In genomic region chr19:35977446-35978222, GRCh38 we compare ENCODE assay signal across 10 cellular contexts. TPM values are rescaled to one million over a fixed set of nuclear protein-coding genes. Genes with fewer than 3 reads are reported as not detected.
A peak's percentile ranks its signal among the peaks of the same experiment; 100 is the strongest.
DNase-seq lines count a peak whose midpoint lies in the region; ATAC-seq and TF ChIP-seq lines count a peak whose summit lies in the region.
"Had no signal": no experiment of that assay in that cellular context is flagged by ENCODE, and none has a peak within 500 bp of the region (broad histone marks: within the 10 kb centered on the region; RNA-seq: fewer than 3 reads in every experiment).

No MANE protein-coding gene starts in this region.

- no peak overlapping the region for H3K4me2 ChIP-seq in osteoblast (ENCODE audit: insufficient read depth, low read length)

- H2AFZ ChIP-seq in osteoblast (ENCODE audit: low read length): no peak overlapping the region

- H3K79me2 ChIP-seq in osteoblast (ENCODE audit: insufficient read depth, low read length): no peaks in the 10 kb centered on the region

- no peaks in the 10 kb centered on the region for H3K36me3 ChIP-seq in osteoblast (ENCODE audit: insufficient read depth, low read length)
- H3K36me3 ChIP-seq: lower lobe of right lung had no signal

- H3K4me1 ChIP-seq in osteoblast (ENCODE audit: insufficient read depth, low read length): no peaks in the 10 kb centered on the region
- H3K4me1 ChIP-seq: lower lobe of right lung had no signal

- POLR2A ChIA-PET in activated naive CD8-positive, alpha-beta T cell treated with anti-CD3 and anti-CD28 coated beads, Interleukin-2, amount 10 ng/mL, durations not matched to agents 7 days and 5 days (lab: Charles Lee): no interaction called here

- peaks cover 6% of the 10 kb centered on the region for H3K27me3 Mint-ChIP-seq in activated naive CD8-positive, alpha-beta T cell treated with anti-CD3 and anti-CD28 coated beads, Interleukin-2, amount 10 ng/mL, durations not matched to agents 7 days and 5 days

- no peaks in the 10 kb centered on the region for H3K9me3 Mint-ChIP-seq in activated naive CD8-positive, alpha-beta T cell treated with anti-CD3 and anti-CD28 coated beads, Interleukin-2, amount 10 ng/mL, durations not matched to agents 7 days and 5 days
- H3K9me3 Mint-ChIP-seq: central memory CD8-positive, alpha-beta T cell had no signal

- H3K36me3 Mint-ChIP-seq in activated naive CD8-positive, alpha-beta T cell treated with anti-CD3 and anti-CD28 coated beads, Interleukin-2, amount 10 ng/mL, durations not matched to agents 7 days and 5 days: no peaks in the 10 kb centered on the region

- no peaks in the 10 kb centered on the region for H3K9me3 ChIP-seq in osteoblast (ENCODE audit: low read depth, low read length)
- H3K9me3 ChIP-seq: lower lobe of right lung had no signal

- H3K27me3 ChIP-seq in osteoblast (ENCODE audit: insufficient read depth, low read length): no peaks in the 10 kb centered on the region

- H3K4me1 Mint-ChIP-seq in activated naive CD8-positive, alpha-beta T cell treated with anti-CD3 and anti-CD28 coated beads, Interleukin-2, amount 10 ng/mL, durations not matched to agents 7 days and 5 days: no peaks in the 10 kb centered on the region
- H3K4me1 Mint-ChIP-seq: central memory CD8-positive, alpha-beta T cell had no signal

- no peaks in the 10 kb centered on the region for H4K20me1 ChIP-seq in osteoblast (ENCODE audit: insufficient read depth, low read length)

- no peak overlapping the region for H3K27ac ChIP-seq in osteoblast (ENCODE audit: low read depth, low read length)
- H3K27ac ChIP-seq: lower lobe of right lung had no signal

- no peak overlapping the region for H3K4me3 Mint-ChIP-seq in activated naive CD8-positive, alpha-beta T cell treated with anti-CD3 and anti-CD28 coated beads, Interleukin-2, amount 10 ng/mL, durations not matched to agents 7 days and 5 days
- H3K4me3 Mint-ChIP-seq: central memory CD8-positive, alpha-beta T cell had no signal

- no peak overlapping the region for H3K27ac Mint-ChIP-seq in activated naive CD8-positive, alpha-beta T cell treated with anti-CD3 and anti-CD28 coated beads, Interleukin-2, amount 10 ng/mL, durations not matched to agents 7 days and 5 days

- TF ChIP-seq CTCF in osteoblast (IDR thresholded peaks at IDR 0.05; ENCODE audit: extremely low read depth, low read depth, low read length): no peak

- ATAC-seq in activated naive CD8-positive, alpha-beta T cell treated with anti-CD3 and anti-CD28 coated beads, Interleukin-2, amount 10 ng/mL, durations not matched to agents 7 days and 5 days (ENCODE audit: low read depth): peak; percentile 71
- ATAC-seq in stimulated activated naive CD8-positive, alpha-beta T cell treated with anti-CD3 and anti-CD28 coated beads, Interleukin-15, Interleukin-2, amounts not matched to agents 100 U/mL and 50 U/mL, for 24 hours: peak; percentile 65
- ATAC-seq in GM18870 (IDR thresholded peaks at IDR 0.05; ENCODE audit: unreplicated experiment): no peak

- no peak overlapping the region for H3K4me3 ChIP-seq in osteoblast (ENCODE audit: insufficient read depth, low read length)
- H3K4me3 ChIP-seq: lower lobe of right lung had no signal

- DNase-seq in activated naive CD4-positive, alpha-beta T cell treated with Interleukin-2 at 50 U/mL for 16 hours: peak; percentile 7
- DNase-seq in activated naive CD4-positive, alpha-beta T cell (lab: John Stamatoyannopoulos, UW): no peak
- DNase-seq in NCI-H1694 treated with DMSO at 0.1 percent for 48 hours (lab: John Stamatoyannopoulos, UW) (peak; percentile 96), osteoblast (ENCODE audit: insufficient read length, low spot score, missing footprints) (no peak)
- DNase-seq in activated naive CD8-positive, alpha-beta T cell treated with anti-CD3 and anti-CD28 coated beads, Interleukin-2, amount 10 ng/mL, durations not matched to agents 7 days and 5 days: no peak
- peak; percentile 41 for DNase-seq in stimulated activated naive CD8-positive, alpha-beta T cell treated with anti-CD3 and anti-CD28 coated beads, Interleukin-15, Interleukin-2, amounts not matched to agents 100 U/mL and 50 U/mL, for 24 hours
- no peak for DNase-seq in activated effector memory CD4-positive, alpha-beta T cell treated with anti-CD3 and anti-CD28 coated beads, Interleukin-2, amount 50 U/mL, for 16 hours
- DNase-seq: lower lobe of right lung had no signal

RNA-seq across cellular contexts. Expression of gene SDHAF1, which starts 17.4 kb away (rescaled TPM):
- 10 to 100 TPM; 22.2 to 22.8 TPM for total RNA-seq in activated naive CD8-positive, alpha-beta T cell treated with anti-CD3 and anti-CD28 coated beads, Interleukin-2, amount 10 ng/mL, durations not matched to agents 7 days and 5 days
- total RNA-seq in osteoblast: 15.3 and 21.0 TPM in 2 replicates

RNA-seq across cellular contexts. Expression of gene SYNE4, which starts 31.0 kb away (rescaled TPM):
- total RNA-seq in activated naive CD8-positive, alpha-beta T cell treated with anti-CD3 and anti-CD28 coated beads, Interleukin-2, amount 10 ng/mL, durations not matched to agents 7 days and 5 days: 1 to 10 TPM; 3.3 to 3.8 TPM
- under 0.01 TPM in 1 of 2 replicates, not detected in the other for total RNA-seq in osteoblast

RNA-seq across cellular contexts. Expression of gene ALKBH6, which starts 36.4 kb away (rescaled TPM):
- total RNA-seq in activated naive CD8-positive, alpha-beta T cell treated with anti-CD3 and anti-CD28 coated beads, Interleukin-2, amount 10 ng/mL, durations not matched to agents 7 days and 5 days: 10 to 100 TPM; 56.4 to 61.1 TPM
- total RNA-seq in osteoblast: 8.3 and 12.3 TPM in 2 replicates

RNA-seq across cellular contexts. Expression of gene LRFN3, which starts 41.5 kb away (rescaled TPM):
- total RNA-seq in activated naive CD8-positive, alpha-beta T cell treated with anti-CD3 and anti-CD28 coated beads, Interleukin-2, amount 10 ng/mL, durations not matched to agents 7 days and 5 days: 10 to 100 TPM; 10.7 to 12.4 TPM
- 4.4 and 6.9 TPM in 2 replicates for total RNA-seq in osteoblast

RNA-seq across cellular contexts. Expression of gene CLIP3, which starts 55.0 kb away (rescaled TPM):
- 1 to 10 TPM; 1.4 to 2.2 TPM for total RNA-seq in activated naive CD8-positive, alpha-beta T cell treated with anti-CD3 and anti-CD28 coated beads, Interleukin-2, amount 10 ng/mL, durations not matched to agents 7 days and 5 days
- 13.4 and 21.2 TPM in 2 replicates for total RNA-seq in osteoblast

Comparison
In these comparisons a context has a peak if more than half of its experiments do, and no peak if none do; other contexts are left out.
1. DNase-seq: peak in activated naive CD4-positive, alpha-beta T cell treated with Interleukin-2 at 50 U/mL for 16 hours (single experiment), NCI-H1694 treated with DMSO at 0.1 percent for 48 hours (single experiment) and stimulated activated naive CD8-positive, alpha-beta T cell treated with anti-CD3 and anti-CD28 coated beads, Interleukin-15, Interleukin-2, amounts not matched to agents 100 U/mL and 50 U/mL, for 24 hours (single experiment); none in activated naive CD4-positive, alpha-beta T cell (0 of 4), activated naive CD8-positive, alpha-beta T cell treated with anti-CD3 and anti-CD28 coated beads, Interleukin-2, amount 10 ng/mL, durations not matched to agents 7 days and 5 days (single experiment), activated effector memory CD4-positive, alpha-beta T cell treated with anti-CD3 and anti-CD28 coated beads, Interleukin-2, amount 50 U/mL, for 16 hours (single experiment) and osteoblast (single experiment).